1 cellular context compared by ENCODE assay signal in genomic region chr18:57666818-57667497, GRCh38.
TF ChIP-seq lines count a peak whose summit lies in the region.

No MANE protein-coding gene starts in this region.

TF ChIP-seq in K562, 482 proteins besides CTCF, POLR2A, EP300 and RAD21 (continued from another document and continues in another):
- TF ChIP-seq ASH1L (IDR thresholded peaks at IDR 0.05; ENCODE audit: borderline replicate concordance, low read depth, partially characterized antibody) (no peak), MAZ (CRISPR knock-in tag; conservative IDR thresholded peaks at IDR 0.05 in 1 of 2, IDR thresholded peaks at IDR 0.05 in 1 of 2) (0 out of 4 replicates have a peak, but pooled peaks of 1 of the 2 experiments have one; percentile 48), MTF1 (CRISPR knock-in tag; IDR thresholded peaks at IDR 0.05; ENCODE audit: borderline replicate concordance) (no peak), RBFOX2 (IDR thresholded peaks at IDR 0.05; ENCODE audit: low read depth, low read length) (0 out of 2 replicates have a peak, but pooled peaks have one; percentile 28), ZNF586 (CRISPR knock-in tag; conservative IDR thresholded peaks at IDR 0.05) (no peak), ATF4 (CRISPR knock-in tag; IDR thresholded peaks at IDR 0.05) (no peak), MCM3 (IDR thresholded peaks at IDR 0.05) (no peak), RCOR1 (IDR thresholded peaks at IDR 0.05; ENCODE audit: borderline replicate concordance in 1 of 2, low read depth in 2 of 2, low read length in 2 of 2) (peak; percentile 25 to 74; a peak in 2 of 4 replicates), LCOR (CRISPR knock-in tag; IDR thresholded peaks at IDR 0.05) (0 out of 2 replicates have a peak, but pooled peaks have one; percentile 37), FOXK2 (conservative IDR thresholded peaks at IDR 0.05 in 1 of 2, IDR thresholded peaks at IDR 0.05 in 1 of 2; ENCODE audit: low read depth in 2 of 2) (peak; percentile 79 to 85), SMARCA4 (IDR thresholded peaks at IDR 0.05) (peak; percentile 86), ZNF395 (CRISPR knock-in tag; IDR thresholded peaks at IDR 0.05) (peak; percentile 61; the same call in 1 of the 2 replicates), OTX1 (CRISPR knock-in tag; IDR thresholded peaks at IDR 0.05) (no peak), ZNF408 (CRISPR knock-in tag; IDR thresholded peaks at IDR 0.05; ENCODE audit: low read depth) (no peak), ZNF274 (IDR thresholded peaks at IDR 0.05; ENCODE audit: borderline replicate concordance, low read depth, low read length) (no peak), NR2F6 (CRISPR knock-in tag; IDR thresholded peaks at IDR 0.05) (no peak), NFRKB (IDR thresholded peaks at IDR 0.05; ENCODE audit: low read depth) (no peak), MEF2D (tag; conservative IDR thresholded peaks at IDR 0.05; ENCODE audit: low read depth) (no peak), TCF3 (CRISPR knock-in tag; IDR thresholded peaks at IDR 0.05) (peak; percentile 91), NBN (IDR thresholded peaks at IDR 0.05; ENCODE audit: low read depth) (0 out of 2 replicates have a peak, but pooled peaks have one; percentile 68), ZNF707 (CRISPR knock-in tag; conservative IDR thresholded peaks at IDR 0.05) (no peak), SFPQ (IDR thresholded peaks at IDR 0.05; ENCODE audit: low read depth, low read length) (no peak), NFE2L1 (tag; IDR thresholded peaks at IDR 0.05; ENCODE audit: borderline replicate concordance, low read depth) (no peak), EHMT2 (IDR thresholded peaks at IDR 0.05) (no peak), NUFIP1 (IDR thresholded peaks at IDR 0.05; ENCODE audit: partially characterized antibody) (no peak), TEAD1 (CRISPR knock-in tag; IDR thresholded peaks at IDR 0.05) (no peak), HCFC1 (IDR thresholded peaks at IDR 0.05; ENCODE audit: low read depth, low read length) (no peak), ZNF780A (CRISPR knock-in tag; IDR thresholded peaks at IDR 0.05) (no peak), ZEB2 (IDR thresholded peaks at IDR 0.05) (0 out of 2 replicates have a peak, but pooled peaks have one; percentile 42), JUND (IDR thresholded peaks at IDR 0.05; ENCODE audit: borderline replicate concordance, low read depth, low read length) (peak; percentile 88), JUND (tag; IDR thresholded peaks at IDR 0.05; ENCODE audit: borderline replicate concordance, low read depth, low read length) (peak; percentile 80; the same call in 2 of the 3 replicates)
- TF ChIP-seq, protein P1, sequence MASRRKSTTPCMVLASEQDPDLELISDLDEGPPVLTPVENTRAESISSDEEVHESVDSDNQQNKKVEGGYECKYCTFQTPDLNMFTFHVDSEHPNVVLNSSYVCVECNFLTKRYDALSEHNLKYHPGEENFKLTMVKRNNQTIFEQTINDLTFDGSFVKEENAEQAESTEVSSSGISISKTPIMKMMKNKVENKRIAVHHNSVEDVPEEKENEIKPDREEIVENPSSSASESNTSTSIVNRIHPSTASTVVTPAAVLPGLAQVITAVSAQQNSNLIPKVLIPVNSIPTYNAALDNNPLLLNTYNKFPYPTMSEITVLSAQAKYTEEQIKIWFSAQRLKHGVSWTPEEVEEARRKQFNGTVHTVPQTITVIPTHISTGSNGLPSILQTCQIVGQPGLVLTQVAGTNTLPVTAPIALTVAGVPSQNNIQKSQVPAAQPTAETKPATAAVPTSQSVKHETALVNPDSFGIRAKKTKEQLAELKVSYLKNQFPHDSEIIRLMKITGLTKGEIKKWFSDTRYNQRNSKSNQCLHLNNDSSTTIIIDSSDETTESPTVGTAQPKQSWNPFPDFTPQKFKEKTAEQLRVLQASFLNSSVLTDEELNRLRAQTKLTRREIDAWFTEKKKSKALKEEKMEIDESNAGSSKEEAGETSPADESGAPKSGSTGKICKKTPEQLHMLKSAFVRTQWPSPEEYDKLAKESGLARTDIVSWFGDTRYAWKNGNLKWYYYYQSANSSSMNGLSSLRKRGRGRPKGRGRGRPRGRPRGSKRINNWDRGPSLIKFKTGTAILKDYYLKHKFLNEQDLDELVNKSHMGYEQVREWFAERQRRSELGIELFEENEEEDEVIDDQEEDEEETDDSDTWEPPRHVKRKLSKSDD (conservative IDR thresholded peaks at IDR 0.05; ENCODE audit: low read length): no peak
- TF ChIP-seq, protein P2, sequence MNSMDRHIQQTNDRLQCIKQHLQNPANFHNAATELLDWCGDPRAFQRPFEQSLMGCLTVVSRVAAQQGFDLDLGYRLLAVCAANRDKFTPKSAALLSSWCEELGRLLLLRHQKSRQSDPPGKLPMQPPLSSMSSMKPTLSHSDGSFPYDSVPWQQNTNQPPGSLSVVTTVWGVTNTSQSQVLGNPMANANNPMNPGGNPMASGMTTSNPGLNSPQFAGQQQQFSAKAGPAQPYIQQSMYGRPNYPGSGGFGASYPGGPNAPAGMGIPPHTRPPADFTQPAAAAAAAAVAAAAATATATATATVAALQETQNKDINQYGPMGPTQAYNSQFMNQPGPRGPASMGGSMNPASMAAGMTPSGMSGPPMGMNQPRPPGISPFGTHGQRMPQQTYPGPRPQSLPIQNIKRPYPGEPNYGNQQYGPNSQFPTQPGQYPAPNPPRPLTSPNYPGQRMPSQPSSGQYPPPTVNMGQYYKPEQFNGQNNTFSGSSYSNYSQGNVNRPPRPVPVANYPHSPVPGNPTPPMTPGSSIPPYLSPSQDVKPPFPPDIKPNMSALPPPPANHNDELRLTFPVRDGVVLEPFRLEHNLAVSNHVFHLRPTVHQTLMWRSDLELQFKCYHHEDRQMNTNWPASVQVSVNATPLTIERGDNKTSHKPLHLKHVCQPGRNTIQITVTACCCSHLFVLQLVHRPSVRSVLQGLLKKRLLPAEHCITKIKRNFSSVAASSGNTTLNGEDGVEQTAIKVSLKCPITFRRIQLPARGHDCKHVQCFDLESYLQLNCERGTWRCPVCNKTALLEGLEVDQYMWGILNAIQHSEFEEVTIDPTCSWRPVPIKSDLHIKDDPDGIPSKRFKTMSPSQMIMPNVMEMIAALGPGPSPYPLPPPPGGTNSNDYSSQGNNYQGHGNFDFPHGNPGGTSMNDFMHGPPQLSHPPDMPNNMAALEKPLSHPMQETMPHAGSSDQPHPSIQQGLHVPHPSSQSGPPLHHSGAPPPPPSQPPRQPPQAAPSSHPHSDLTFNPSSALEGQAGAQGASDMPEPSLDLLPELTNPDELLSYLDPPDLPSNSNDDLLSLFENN (IDR thresholded peaks at IDR 0.05; ENCODE audit: low read depth in 2 of 2, low read length in 2 of 2): peak in 1 of 2 experiments; percentile 64; a peak in 1 of 4 replicates
- TF ChIP-seq, protein P3, sequence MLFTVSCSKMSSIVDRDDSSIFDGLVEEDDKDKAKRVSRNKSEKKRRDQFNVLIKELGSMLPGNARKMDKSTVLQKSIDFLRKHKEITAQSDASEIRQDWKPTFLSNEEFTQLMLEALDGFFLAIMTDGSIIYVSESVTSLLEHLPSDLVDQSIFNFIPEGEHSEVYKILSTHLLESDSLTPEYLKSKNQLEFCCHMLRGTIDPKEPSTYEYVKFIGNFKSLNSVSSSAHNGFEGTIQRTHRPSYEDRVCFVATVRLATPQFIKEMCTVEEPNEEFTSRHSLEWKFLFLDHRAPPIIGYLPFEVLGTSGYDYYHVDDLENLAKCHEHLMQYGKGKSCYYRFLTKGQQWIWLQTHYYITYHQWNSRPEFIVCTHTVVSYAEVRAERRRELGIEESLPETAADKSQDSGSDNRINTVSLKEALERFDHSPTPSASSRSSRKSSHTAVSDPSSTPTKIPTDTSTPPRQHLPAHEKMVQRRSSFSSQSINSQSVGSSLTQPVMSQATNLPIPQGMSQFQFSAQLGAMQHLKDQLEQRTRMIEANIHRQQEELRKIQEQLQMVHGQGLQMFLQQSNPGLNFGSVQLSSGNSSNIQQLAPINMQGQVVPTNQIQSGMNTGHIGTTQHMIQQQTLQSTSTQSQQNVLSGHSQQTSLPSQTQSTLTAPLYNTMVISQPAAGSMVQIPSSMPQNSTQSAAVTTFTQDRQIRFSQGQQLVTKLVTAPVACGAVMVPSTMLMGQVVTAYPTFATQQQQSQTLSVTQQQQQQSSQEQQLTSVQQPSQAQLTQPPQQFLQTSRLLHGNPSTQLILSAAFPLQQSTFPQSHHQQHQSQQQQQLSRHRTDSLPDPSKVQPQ (CRISPR knock-in tag; IDR thresholded peaks at IDR 0.05; ENCODE audit: borderline replicate concordance): no peak
- TF ChIP-seq, protein P4, sequence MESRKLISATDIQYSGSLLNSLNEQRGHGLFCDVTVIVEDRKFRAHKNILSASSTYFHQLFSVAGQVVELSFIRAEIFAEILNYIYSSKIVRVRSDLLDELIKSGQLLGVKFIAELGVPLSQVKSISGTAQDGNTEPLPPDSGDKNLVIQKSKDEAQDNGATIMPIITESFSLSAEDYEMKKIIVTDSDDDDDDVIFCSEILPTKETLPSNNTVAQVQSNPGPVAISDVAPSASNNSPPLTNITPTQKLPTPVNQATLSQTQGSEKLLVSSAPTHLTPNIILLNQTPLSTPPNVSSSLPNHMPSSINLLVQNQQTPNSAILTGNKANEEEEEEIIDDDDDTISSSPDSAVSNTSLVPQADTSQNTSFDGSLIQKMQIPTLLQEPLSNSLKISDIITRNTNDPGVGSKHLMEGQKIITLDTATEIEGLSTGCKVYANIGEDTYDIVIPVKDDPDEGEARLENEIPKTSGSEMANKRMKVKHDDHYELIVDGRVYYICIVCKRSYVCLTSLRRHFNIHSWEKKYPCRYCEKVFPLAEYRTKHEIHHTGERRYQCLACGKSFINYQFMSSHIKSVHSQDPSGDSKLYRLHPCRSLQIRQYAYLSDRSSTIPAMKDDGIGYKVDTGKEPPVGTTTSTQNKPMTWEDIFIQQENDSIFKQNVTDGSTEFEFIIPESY (CRISPR knock-in tag; IDR thresholded peaks at IDR 0.05): no peak
- TF ChIP-seq, protein P5, sequence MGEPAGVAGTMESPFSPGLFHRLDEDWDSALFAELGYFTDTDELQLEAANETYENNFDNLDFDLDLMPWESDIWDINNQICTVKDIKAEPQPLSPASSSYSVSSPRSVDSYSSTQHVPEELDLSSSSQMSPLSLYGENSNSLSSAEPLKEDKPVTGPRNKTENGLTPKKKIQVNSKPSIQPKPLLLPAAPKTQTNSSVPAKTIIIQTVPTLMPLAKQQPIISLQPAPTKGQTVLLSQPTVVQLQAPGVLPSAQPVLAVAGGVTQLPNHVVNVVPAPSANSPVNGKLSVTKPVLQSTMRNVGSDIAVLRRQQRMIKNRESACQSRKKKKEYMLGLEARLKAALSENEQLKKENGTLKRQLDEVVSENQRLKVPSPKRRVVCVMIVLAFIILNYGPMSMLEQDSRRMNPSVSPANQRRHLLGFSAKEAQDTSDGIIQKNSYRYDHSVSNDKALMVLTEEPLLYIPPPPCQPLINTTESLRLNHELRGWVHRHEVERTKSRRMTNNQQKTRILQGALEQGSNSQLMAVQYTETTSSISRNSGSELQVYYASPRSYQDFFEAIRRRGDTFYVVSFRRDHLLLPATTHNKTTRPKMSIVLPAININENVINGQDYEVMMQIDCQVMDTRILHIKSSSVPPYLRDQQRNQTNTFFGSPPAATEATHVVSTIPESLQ (CRISPR knock-in tag; IDR thresholded peaks at IDR 0.05): no peak
- TF ChIP-seq, protein P6, sequence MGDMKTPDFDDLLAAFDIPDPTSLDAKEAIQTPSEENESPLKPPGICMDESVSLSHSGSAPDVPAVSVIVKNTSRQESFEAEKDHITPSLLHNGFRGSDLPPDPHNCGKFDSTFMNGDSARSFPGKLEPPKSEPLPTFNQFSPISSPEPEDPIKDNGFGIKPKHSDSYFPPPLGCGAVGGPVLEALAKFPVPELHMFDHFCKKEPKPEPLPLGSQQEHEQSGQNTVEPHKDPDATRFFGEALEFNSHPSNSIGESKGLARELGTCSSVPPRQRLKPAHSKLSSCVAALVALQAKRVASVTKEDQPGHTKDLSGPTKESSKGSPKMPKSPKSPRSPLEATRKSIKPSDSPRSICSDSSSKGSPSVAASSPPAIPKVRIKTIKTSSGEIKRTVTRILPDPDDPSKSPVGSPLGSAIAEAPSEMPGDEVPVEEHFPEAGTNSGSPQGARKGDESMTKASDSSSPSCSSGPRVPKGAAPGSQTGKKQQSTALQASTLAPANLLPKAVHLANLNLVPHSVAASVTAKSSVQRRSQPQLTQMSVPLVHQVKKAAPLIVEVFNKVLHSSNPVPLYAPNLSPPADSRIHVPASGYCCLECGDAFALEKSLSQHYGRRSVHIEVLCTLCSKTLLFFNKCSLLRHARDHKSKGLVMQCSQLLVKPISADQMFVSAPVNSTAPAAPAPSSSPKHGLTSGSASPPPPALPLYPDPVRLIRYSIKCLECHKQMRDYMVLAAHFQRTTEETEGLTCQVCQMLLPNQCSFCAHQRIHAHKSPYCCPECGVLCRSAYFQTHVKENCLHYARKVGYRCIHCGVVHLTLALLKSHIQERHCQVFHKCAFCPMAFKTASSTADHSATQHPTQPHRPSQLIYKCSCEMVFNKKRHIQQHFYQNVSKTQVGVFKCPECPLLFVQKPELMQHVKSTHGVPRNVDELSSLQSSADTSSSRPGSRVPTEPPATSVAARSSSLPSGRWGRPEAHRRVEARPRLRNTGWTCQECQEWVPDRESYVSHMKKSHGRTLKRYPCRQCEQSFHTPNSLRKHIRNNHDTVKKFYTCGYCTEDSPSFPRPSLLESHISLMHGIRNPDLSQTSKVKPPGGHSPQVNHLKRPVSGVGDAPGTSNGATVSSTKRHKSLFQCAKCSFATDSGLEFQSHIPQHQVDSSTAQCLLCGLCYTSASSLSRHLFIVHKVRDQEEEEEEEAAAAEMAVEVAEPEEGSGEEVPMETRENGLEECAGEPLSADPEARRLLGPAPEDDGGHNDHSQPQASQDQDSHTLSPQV (IDR thresholded peaks at IDR 0.05): no peak
